In genomic region chr3:108503722-108504121, GRCh38 we compare ENCODE assay signal across 28 cellular contexts. TPM values are rescaled to one million over a fixed set of nuclear protein-coding genes. Genes with fewer than 3 reads are reported as not detected.
A peak's percentile ranks its signal among the peaks of the same experiment; 100 is the strongest.
DNase-seq lines count a peak whose midpoint lies in the region; ATAC-seq and TF ChIP-seq lines count a peak whose summit lies in the region.
"Had no signal": no experiment of that assay in that cellular context is flagged by ENCODE, and none has a peak within 500 bp of the region (broad histone marks: within the 10 kb centered on the region; RNA-seq: fewer than 3 reads in every experiment).

No MANE protein-coding gene starts in this region.

- no peaks in the 10 kb centered on the region for H3K27me3 ChIP-seq in SK-N-SH (ENCODE audit: insufficient read depth)
- H3K27me3 ChIP-seq: BE2C; BLaER1; BLaER1 treated with 17β-estradiol and CSF1 and Interleukin-3, amounts not matched to agents 10 nM and 100 nM had no signal

- H3K4me3 ChIP-seq in SK-N-SH (ENCODE audit: low read depth in 2 of 2, low read length in 1 of 2) = no peak overlapping the region
- H3K4me3 ChIP-seq: A549; BLaER1; BLaER1 treated with 17β-estradiol and CSF1 and Interleukin-3, amounts not matched to agents 10 nM and 100 nM had no signal

- H4K20me1 ChIP-seq in SK-N-SH (ENCODE audit: insufficient read depth) = no peaks in the 10 kb centered on the region
- H4K20me1 ChIP-seq: BLaER1; BLaER1 treated with 17β-estradiol and CSF1 and Interleukin-3, amounts not matched to agents 10 nM and 100 nM had no signal

- H2AFZ ChIP-seq in SK-N-SH (ENCODE audit: low read depth) = no peak overlapping the region

- no peak overlapping the region for H3K27ac ChIP-seq in SK-N-SH (ENCODE audit: low read depth in 2 of 2, low read length in 1 of 2)
- H3K27ac ChIP-seq: 22Rv1; A549; BLaER1; BLaER1 treated with 17β-estradiol and CSF1 and Interleukin-3, amounts not matched to agents 10 nM and 100 nM; C4-2B had no signal

- peaks cover 0 to 5% of the 10 kb centered on the region in 2 experiments; a peak in 2 of 4 replicates for H3K4me1 ChIP-seq in SK-N-SH (ENCODE audit: control insufficient read depth in 1 of 2, insufficient read depth in 2 of 2, low read depth in 1 of 2, low read length in 1 of 2)
- H3K4me1 ChIP-seq: A549; BLaER1; BLaER1 treated with 17β-estradiol and CSF1 and Interleukin-3, amounts not matched to agents 10 nM and 100 nM; Caco-2 had no signal

- no peak for TF ChIP-seq RAD21 in SK-N-SH (IDR thresholded peaks at IDR 0.05; ENCODE audit: low read length)

- no peaks in the 10 kb centered on the region for H3K9me2 ChIP-seq in SK-N-SH

- TF ChIP-seq EP300 in SK-N-SH (IDR thresholded peaks at IDR 0.05; ENCODE audit: borderline replicate concordance in 1 of 2, low read depth in 1 of 2, low read length in 1 of 2) = no peak

- POLR2A ChIA-PET in SK-N-SH (lab: Yijun Ruan, JAX) = no interaction called here

- no peak for TF ChIP-seq CTCF in SK-N-SH (IDR thresholded peaks at IDR 0.05)

- no peak overlapping the region for H3K4me2 ChIP-seq in SK-N-SH
- H3K4me2 ChIP-seq: A549; BLaER1; BLaER1 treated with 17β-estradiol and CSF1 and Interleukin-3, amounts not matched to agents 10 nM and 100 nM had no signal

- H3K9ac ChIP-seq in SK-N-SH = no peak overlapping the region
- H3K9ac ChIP-seq: BLaER1; BLaER1 treated with 17β-estradiol and CSF1 and Interleukin-3, amounts not matched to agents 10 nM and 100 nM had no signal

- H3K79me2 ChIP-seq in SK-N-SH (ENCODE audit: insufficient read depth) = no peaks in the 10 kb centered on the region

- H3K9me3 ChIP-seq in SK-N-SH = no peaks in the 10 kb centered on the region
- H3K9me3 ChIP-seq: A549, BE2C, BLaER1, Caco-2 had no signal

- no peak for ATAC-seq in SK-N-SH treated with all-trans-retinoic acid at 6 μM for 48 hours
- ATAC-seq: A549; CD8-positive, alpha-beta T cell had no signal

- H3K36me3 ChIP-seq in SK-N-SH (replicated peaks in 1 of 2; ENCODE audit: control insufficient read depth in 1 of 2, insufficient read depth in 2 of 2, low read length in 1 of 2) = no peaks in the 10 kb centered on the region
- H3K36me3 ChIP-seq: BE2C; BLaER1; BLaER1 treated with 17β-estradiol and CSF1 and Interleukin-3, amounts not matched to agents 10 nM and 100 nM had no signal

- no peaks in the 10 kb centered on the region for H3F3A ChIP-seq in SK-N-SH (replicated peaks; ENCODE audit: insufficient read depth)

- DNase-seq in SK-N-SH = no peak
- DNase-seq: 8988T; ACHN; AML-193; BE2C; C1 segment of cervical spinal cord; Caco-2; Calu3; CD4-positive, alpha-beta memory T cell; CD4-positive, alpha-beta T cell; CD4-positive, CD25-positive, alpha-beta regulatory T cell; CD8-positive, alpha-beta memory T cell; CD8-positive, alpha-beta T cell; COR-L47; DMS 273 treated with DMSO at 0.1 percent for 48 hours; DMS153; DMS53; DMS79; DMS79 treated with DMSO at 0.1 percent for 48 hours; DND-41; EL had no signal

- CTCF ChIA-PET in SK-N-SH (lab: Yijun Ruan, JAX) = interaction anchor here (0.7 kb wide), 2 partner anchors 26 to 49 kb away, joined by 3 read pairs; no protein-coding TSS in a partner anchor

TF ChIP-seq in SK-N-SH treated with all-trans-retinoic acid at 6 μM for 48 hours, 23 proteins besides CTCF, POLR2A, EP300 and RAD21:
- no peak for TF ChIP-seq ZC3H10 (CRISPR knock-in tag; IDR thresholded peaks at IDR 0.05)
- TF ChIP-seq ZNF8 (CRISPR knock-in tag; IDR thresholded peaks at IDR 0.05) = peak; percentile 92

TF ChIP-seq in SK-N-SH, 30 proteins besides CTCF, POLR2A, EP300 and RAD21:
- TF ChIP-seq SIN3A (IDR thresholded peaks at IDR 0.05; ENCODE audit: borderline replicate concordance, low read depth, low read length) (no peak), RCOR1 (IDR thresholded peaks at IDR 0.05; ENCODE audit: low read length) (no peak), FOXM1 (IDR thresholded peaks at IDR 0.05; ENCODE audit: low read depth) (no peak), IRF3 (IDR thresholded peaks at IDR 0.05; ENCODE audit: low read depth, low read length) (no peak), GABPA (IDR thresholded peaks at IDR 0.05; ENCODE audit: low read depth) (no peak), FOSL2 (IDR thresholded peaks at IDR 0.05; ENCODE audit: borderline replicate concordance, low read depth) (no peak), SMC3 (IDR thresholded peaks at IDR 0.05; ENCODE audit: low read depth, low read length) (no peak), MAX (IDR thresholded peaks at IDR 0.05; ENCODE audit: low read depth) (no peak), POLR2AphosphoS5 (IDR thresholded peaks at IDR 0.05; ENCODE audit: low read depth, low read length) (no peak), TEAD4 (IDR thresholded peaks at IDR 0.05; ENCODE audit: borderline replicate concordance, insufficient read depth) (no peak)

RNA-seq across cellular contexts. Expression of gene MYH15, which starts 6.7 kb away (rescaled TPM):
- polyA plus RNA-seq in SK-N-SH (2012; rRNA removed) = 2.1 and 3.2 TPM in 2 replicates
- 2.8 and 2.9 TPM in 2 replicates for polyA plus RNA-seq in SK-N-SH (2012; cell fraction: cytosol; rRNA removed)
- 2.0 and 3.2 TPM in 2 replicates for polyA plus RNA-seq in SK-N-SH (2012; cell fraction: nucleus; rRNA removed)
- polyA plus RNA-seq: CD14-positive monocyte; CD4-positive, alpha-beta memory T cell; CD8-positive, alpha-beta memory T cell had no signal
